Comparison of ENCODE assay signal across 1 cellular context in genomic region chr11:72111803-72112540, GRCh38.
TF ChIP-seq lines count a peak whose summit lies in the region.

No MANE protein-coding gene starts in this region.

TF ChIP-seq in HepG2, 621 proteins besides CTCF, POLR2A, EP300 and RAD21 (continued from another document):
- 0 out of 2 replicates have a peak, but pooled peaks have one; percentile 13 for TF ChIP-seq ZNF142 (CRISPR knock-in tag; IDR thresholded peaks at IDR 0.05)
- TF ChIP-seq FOXA1 (IDR thresholded peaks at IDR 0.05) = no peak
- peak; percentile 61 for TF ChIP-seq FOXA1 (CRISPR knock-in tag; IDR thresholded peaks at IDR 0.05)
- TF ChIP-seq SIN3A (IDR thresholded peaks at IDR 0.05; ENCODE audit: borderline replicate concordance, low read depth, low read length) = peak; percentile 63; the same call in 1 of the 2 replicates
- peak; percentile 11; the same call in 1 of the 2 replicates for TF ChIP-seq ZNF580 (CRISPR knock-in tag; IDR thresholded peaks at IDR 0.05; ENCODE audit: borderline replicate concordance, low read depth)
- TF ChIP-seq CHD2 (IDR thresholded peaks at IDR 0.05; ENCODE audit: low read depth, low read length) = peak; percentile 52; the same call in 1 of the 2 replicates
- no peak for TF ChIP-seq ZBTB34 (CRISPR knock-in tag; IDR thresholded peaks at IDR 0.05)
- TF ChIP-seq NFYB (CRISPR knock-in tag; IDR thresholded peaks at IDR 0.05) = peak; percentile 88
- TF ChIP-seq NR2C2 (CRISPR knock-in tag; IDR thresholded peaks at IDR 0.05; ENCODE audit: borderline replicate concordance) = no peak
- 0 out of 2 replicates have a peak, but pooled peaks have one; percentile 42 for TF ChIP-seq SSRP1 (CRISPR knock-in tag; IDR thresholded peaks at IDR 0.05)
- TF ChIP-seq CENPT (CRISPR knock-in tag; IDR thresholded peaks at IDR 0.05; ENCODE audit: low read depth) = no peak
- TF ChIP-seq KAT7 (CRISPR knock-in tag; IDR thresholded peaks at IDR 0.05; ENCODE audit: borderline replicate concordance) = 0 out of 2 replicates have a peak, but pooled peaks have one; percentile 18
- TF ChIP-seq ZNF362 (CRISPR knock-in tag; IDR thresholded peaks at IDR 0.05; ENCODE audit: borderline replicate concordance) = peak; percentile 24; the same call in 1 of the 2 replicates
- TF ChIP-seq HOMEZ (CRISPR knock-in tag; IDR thresholded peaks at IDR 0.05; ENCODE audit: low read depth) = 0 out of 2 replicates have a peak, but pooled peaks have one; percentile 44
- TF ChIP-seq ZNF510 (CRISPR knock-in tag; IDR thresholded peaks at IDR 0.05; ENCODE audit: low read depth) = 0 out of 2 replicates have a peak, but pooled peaks have one; percentile 58
- 0 out of 2 replicates have a peak, but pooled peaks have one; percentile 10 for TF ChIP-seq ZNF292 (CRISPR knock-in tag; IDR thresholded peaks at IDR 0.05; ENCODE audit: borderline replicate concordance, low read depth)
- no peak for TF ChIP-seq ZNF484 (CRISPR knock-in tag; IDR thresholded peaks at IDR 0.05; ENCODE audit: borderline replicate concordance, low read depth)
- no peak for TF ChIP-seq LCORL (IDR thresholded peaks at IDR 0.05)
- TF ChIP-seq LCORL (CRISPR knock-in tag; IDR thresholded peaks at IDR 0.05) = peak; percentile 45; the same call in 1 of the 2 replicates
- TF ChIP-seq FOXA3 (CRISPR knock-in tag; IDR thresholded peaks at IDR 0.05) = peak; percentile 49
- TF ChIP-seq FOXC1 (CRISPR knock-in tag; IDR thresholded peaks at IDR 0.05; ENCODE audit: borderline replicate concordance) = peak; percentile 3; the same call in 1 of the 2 replicates
- TF ChIP-seq POLR2AphosphoS5 (IDR thresholded peaks at IDR 0.05; ENCODE audit: low read depth, low read length) = peak; percentile 96
- TF ChIP-seq ZFX (CRISPR knock-in tag; IDR thresholded peaks at IDR 0.05; ENCODE audit: low read depth) = peak; percentile 45; the same call in 1 of the 2 replicates
- TF ChIP-seq NFE2L1 (CRISPR knock-in tag; IDR thresholded peaks at IDR 0.05; ENCODE audit: borderline replicate concordance) = no peak
- TF ChIP-seq TBX3 (IDR thresholded peaks at IDR 0.05; ENCODE audit: borderline replicate concordance) = peak; percentile 32; the same call in 1 of the 2 replicates
- TF ChIP-seq ARID3A (IDR thresholded peaks at IDR 0.05; ENCODE audit: low read depth, low read length) = 0 out of 2 replicates have a peak, but pooled peaks have one; percentile 14
- TF ChIP-seq SP4 (CRISPR knock-in tag; IDR thresholded peaks at IDR 0.05) = 0 out of 2 replicates have a peak, but pooled peaks have one; percentile 44
- peak; percentile 15 for TF ChIP-seq ZNF18 (CRISPR knock-in tag; IDR thresholded peaks at IDR 0.05; ENCODE audit: insufficient replicate concordance)
- peak; percentile 24; the same call in 1 of the 2 replicates for TF ChIP-seq KDM2A (CRISPR knock-in tag; IDR thresholded peaks at IDR 0.05; ENCODE audit: borderline replicate concordance, low read depth)
- 0 out of 2 replicates have a peak, but pooled peaks have one; percentile 4 for TF ChIP-seq KDM5B (CRISPR knock-in tag; IDR thresholded peaks at IDR 0.05; ENCODE audit: borderline replicate concordance)
- TF ChIP-seq DMAP1 (CRISPR knock-in tag; IDR thresholded peaks at IDR 0.05) = peak; percentile 53; the same call in 1 of the 2 replicates
